Comparison of ENCODE assay signal across 15 cellular contexts in genomic region chr1:222829868-222830267, GRCh38. TPM values are rescaled to one million over a fixed set of nuclear protein-coding genes. Genes with fewer than 3 reads are reported as not detected.
DNase-seq lines count a peak whose midpoint lies in the region; ATAC-seq, FAIRE-seq and TF ChIP-seq lines count a peak whose summit lies in the region.
"Had no signal": no experiment of that assay in that cellular context is flagged by ENCODE, and none has a peak within 500 bp of the region (broad histone marks: within the 10 kb centered on the region; RNA-seq: fewer than 3 reads in every experiment).

No MANE protein-coding gene starts in this region.

- H3K4me1 ChIP-seq in HepG2 (ENCODE audit: insufficient read depth, low read length), result peaks cover 23% of the 10 kb centered on the region
- no peaks in the 10 kb centered on the region for H3K4me1 ChIP-seq in right lobe of liver
- H3K4me1 ChIP-seq in Peyer's patch, result peaks cover 0 to 18% (median 0%) of the 10 kb centered on the region in 4 donors

- ATAC-seq in HepG2 (no peak), right lobe of liver (no peak)

- H3K27ac ChIP-seq in HepG2 (ENCODE audit: extremely low read length, insufficient read depth, low read length) (no peak overlapping the region), right lobe of liver (no peak overlapping the region), Peyer's patch (peak overlapping the region in 1 of 4 donors; percentile 29)

- no peaks in the 10 kb centered on the region for H3K27me3 ChIP-seq in HepG2 (ENCODE audit: control insufficient read depth in 1 of 2, insufficient read depth in 2 of 2, low read length in 2 of 2)
- no peaks in the 10 kb centered on the region for H3K27me3 ChIP-seq in right lobe of liver
- H3K27me3 ChIP-seq in Peyer's patch, result no peaks in the 10 kb centered on the region

- TF ChIP-seq POLR2A in HepG2 (IDR thresholded peaks at IDR 0.05; ENCODE audit: insufficient read depth in 1 of 2, low read depth in 2 of 2, low read length in 2 of 2) (no peak), right lobe of liver (IDR thresholded peaks at IDR 0.05) (no peak), Peyer's patch (IDR thresholded peaks at IDR 0.05) (no peak)

- H3K4me2 ChIP-seq in HepG2 (ENCODE audit: low read depth, low read length), result no peak overlapping the region

- DNase-seq in HepG2 (ENCODE audit: low spot score) (no peak), right lobe of liver (no peak), choroid plexus epithelial cell (ENCODE audit: low read depth) (peak; percentile 88), kidney tubule cell (ENCODE audit: low spot score) (peak; percentile 27), Peyer's patch (no peak), NCI-H526 (lab: John Stamatoyannopoulos, UW) (no peak), UCSD-AML1 (lab: John Stamatoyannopoulos, UW; ENCODE audit: unreplicated experiment) (no peak)
- DNase-seq in activated CD4-positive, CD25-positive, alpha-beta regulatory T cell treated with anti-CD3 and anti-CD28 coated beads, Interleukin-2, amount 50 U/mL, for 72 hours, result no peak
- DNase-seq: activated B cell treated with CpG ODN at 0.5 μM for 24 hours; effector CD8-positive, alpha-beta T cell; EL; head of caudate nucleus; NCI-H2081 treated with DMSO at 0.1 percent for 48 hours; stimulated activated CD4-positive, alpha-beta T cell treated with anti-CD3 and anti-CD28 coated beads, Interleukin-15, amount 100 ng/mL, for 24 hours; trophoblast cell had no signal

- no peak for FAIRE-seq in HepG2 (lab: Jason Lieb, UNC)

- H4K20me1 ChIP-seq in HepG2 (ENCODE audit: insufficient read depth, low read length), result no peaks in the 10 kb centered on the region

- in situ Hi-C loops in HepG2 (cut with HindIII; ENCODE audit: extremely low pct_ligation_motif_present, low pct_unique_long_range_greater_than_20kb), result no loop called here

- intact Hi-C loops in HepG2 (cut with micrococcal nuclease; ENCODE audit: unreplicated experiment) (no loop called here), right lobe of liver (cut with DNase I) (no loop called here)

- H2AFZ ChIP-seq in HepG2 (ENCODE audit: low read length), result no peak overlapping the region

- TF ChIP-seq RAD21 in HepG2 (CRISPR knock-in tag; IDR thresholded peaks at IDR 0.05), result no peak

- H3K9me3 ChIP-seq in HepG2 (ENCODE audit: low read length) (no peaks in the 10 kb centered on the region), right lobe of liver (no peaks in the 10 kb centered on the region), Peyer's patch (no peaks in the 10 kb centered on the region)

- POLR2A ChIA-PET in HepG2 (lab: Yijun Ruan, JAX), result no interaction called here

- TF ChIP-seq CTCF in HepG2 (CRISPR knock-in tag; IDR thresholded peaks at IDR 0.05) (no peak), right lobe of liver (IDR thresholded peaks at IDR 0.05) (no peak), choroid plexus epithelial cell (conservative IDR thresholded peaks at IDR 0.05; ENCODE audit: low read depth, low read length) (no peak), Peyer's patch (IDR thresholded peaks at IDR 0.05) (no peak)

- no peak overlapping the region for H3K4me3 ChIP-seq in HepG2 (replicated peaks in 1 of 3; ENCODE audit: insufficient read depth in 1 of 3, low read depth in 2 of 3, low read length in 3 of 3)
- no peak overlapping the region for H3K4me3 ChIP-seq in right lobe of liver
- H3K4me3 ChIP-seq in choroid plexus epithelial cell (ENCODE audit: low read depth, low read length), result no peak overlapping the region
- H3K4me3 ChIP-seq in Peyer's patch, result no peak overlapping the region

- CTCF ChIA-PET in HepG2 (lab: Yijun Ruan, JAX; ENCODE audit: low intra/inter-chr PET ratio, low total read pairs), result no interaction called here

- H3K79me2 ChIP-seq in HepG2 (ENCODE audit: insufficient read depth, low read length), result no peaks in the 10 kb centered on the region

- TF ChIP-seq EP300 in HepG2 (IDR thresholded peaks at IDR 0.05; ENCODE audit: low read depth in 2 of 2, low read length in 2 of 2) (no peak), HepG2 (CRISPR knock-in tag; IDR thresholded peaks at IDR 0.05; ENCODE audit: borderline replicate concordance) (no peak)

- no TSS peak for BruUV-seq in HepG2 (replicated peaks; lab: Mats Ljungman, UMichigan)

- H3K36me3 ChIP-seq in HepG2 (replicated peaks in 1 of 2; ENCODE audit: control insufficient read depth in 1 of 2, insufficient read depth in 2 of 2, low read length in 2 of 2) (no peaks in the 10 kb centered on the region), right lobe of liver (no peaks in the 10 kb centered on the region), Peyer's patch (no peaks in the 10 kb centered on the region)

- no peak overlapping the region for H3K9ac ChIP-seq in HepG2 (ENCODE audit: insufficient read depth, low read depth, low read length)

TF ChIP-seq in HepG2, 621 proteins besides CTCF, POLR2A, EP300 and RAD21:
- TF ChIP-seq LCORL (IDR thresholded peaks at IDR 0.05) (0 out of 2 replicates have a peak, but pooled peaks have one; percentile 36), LCORL (CRISPR knock-in tag; IDR thresholded peaks at IDR 0.05) (no peak), SKI (IDR thresholded peaks at IDR 0.05; ENCODE audit: partially characterized antibody) (no peak)

RNA-seq across cellular contexts. Expression of gene DISP1, which starts 15.0 kb away (rescaled TPM):
- total RNA-seq in HepG2 (2016; rRNA removed; fragmentation: Illumina TruSeq; extraction: Trizol) (1.2 and 1.9 TPM in 2 replicates), right lobe of liver (1 to 10 TPM; 1.7 to 4.2 (median 3.0) TPM), Peyer's patch (10 to 100 TPM in 2 of 4 donors, 1 to 10 TPM in 2; 4.1 to 22.8 (median 10.1) TPM)
- 1.3 and 2.3 TPM in 2 replicates for total RNA-seq in HepG2 (2016; cell fraction: cytosol; rRNA removed; fragmentation: Illumina TruSeq; extraction: Trizol; ENCODE audit: low read depth)
- total RNA-seq in HepG2 (2016; cell fraction: insoluble cytoplasmic fraction; rRNA removed; fragmentation: Illumina TruSeq; extraction: Trizol), result 1.1 and 1.8 TPM in 2 replicates
- 0.83 and 0.87 TPM in 2 replicates for total RNA-seq in HepG2 (2016; cell fraction: membrane; rRNA removed; fragmentation: Illumina TruSeq; extraction: Trizol)
- total RNA-seq in HepG2 (2016; cell fraction: nucleus; rRNA removed; fragmentation: Illumina TruSeq; extraction: Trizol), result 2.7 and 3.4 TPM in 2 replicates
- 1.8 and 2.0 TPM in 2 replicates for polyA plus RNA-seq in HepG2 (2011; rRNA removed)
- 1.5 and 2.1 TPM in 2 replicates for polyA plus RNA-seq in HepG2 (2011; cell fraction: cytosol; rRNA removed)
- polyA plus RNA-seq in HepG2 (2011; cell fraction: nucleus; rRNA removed), result 3.3 and 3.6 TPM in 2 replicates
- 1.3 and 2.0 TPM in 2 replicates for polyA plus RNA-seq in HepG2 (2012)
- polyA plus RNA-seq in HepG2 (2016; cell fraction: cytosol; fragmentation: Illumina TruSeq; extraction: Trizol; ENCODE audit: low read depth), result 0.15 and 0.40 TPM in 2 replicates
- polyA plus RNA-seq in HepG2 (2016; cell fraction: insoluble cytoplasmic fraction; fragmentation: Illumina TruSeq; extraction: Trizol; ENCODE audit: low read depth), result 0.84 and 1.1 TPM in 2 replicates
- 0.19 and 0.37 TPM in 2 replicates for polyA plus RNA-seq in HepG2 (2016; cell fraction: membrane; fragmentation: Illumina TruSeq; extraction: Trizol; ENCODE audit: low read depth)
- polyA plus RNA-seq in HepG2 (2016; cell fraction: nucleus; fragmentation: Illumina TruSeq; extraction: Trizol; ENCODE audit: insufficient read depth, low read depth), result 2.4 and 3.5 TPM in 2 replicates
- 20.5 and 35.1 TPM in 2 replicates for polyA minus RNA-seq in HepG2 (2011; rRNA and poly(A)+ RNA removed; ENCODE audit: low replicate concordance)
- 2.0 and 2.4 TPM in 2 replicates for polyA minus RNA-seq in HepG2 (2011; cell fraction: cytosol; rRNA and poly(A)+ RNA removed)
- 7.2 and 9.3 TPM in 2 replicates for polyA minus RNA-seq in HepG2 (2011; cell fraction: nucleus; rRNA and poly(A)+ RNA removed)

Comparison
In these comparisons a context has a peak if more than half of its experiments do, and no peak if none do; other contexts are left out.
1. DNase-seq: peak in choroid plexus epithelial cell (single experiment) and kidney tubule cell (single experiment); none in HepG2 (single experiment), right lobe of liver (0 of 3), Peyer's patch (0 of 3), NCI-H526 (0 of 2), UCSD-AML1 (single experiment) and activated CD4-positive, CD25-positive, alpha-beta regulatory T cell treated with anti-CD3 and anti-CD28 coated beads, Interleukin-2, amount 50 U/mL, for 72 hours (single experiment).